ENCODE assay signal across 1 cellular context in the genomic region with DNA sequence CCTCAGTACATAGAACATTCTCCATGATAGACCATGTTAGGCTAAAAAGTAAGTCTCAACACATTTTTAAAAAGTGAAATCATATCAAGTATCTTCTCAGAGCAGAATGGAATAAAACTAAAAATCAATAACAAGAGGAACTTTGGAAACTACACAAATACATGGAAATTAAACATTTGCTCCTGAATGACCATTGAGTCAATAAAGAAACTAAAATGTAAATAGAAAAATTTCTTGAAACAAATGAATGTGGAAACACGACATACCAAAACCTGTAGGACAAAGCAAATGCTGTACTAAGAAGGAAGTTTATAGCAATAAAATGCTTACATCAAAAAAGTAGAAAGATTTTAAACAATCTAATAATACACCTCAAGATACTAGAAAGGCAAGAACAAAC.
TF ChIP-seq lines count a peak whose summit lies in the region.

No MANE protein-coding gene starts in this region.

TF ChIP-seq in HepG2, 621 proteins besides CTCF, POLR2A, EP300 and RAD21 (continued from another document and continues in another):
- TF ChIP-seq, protein P1, sequence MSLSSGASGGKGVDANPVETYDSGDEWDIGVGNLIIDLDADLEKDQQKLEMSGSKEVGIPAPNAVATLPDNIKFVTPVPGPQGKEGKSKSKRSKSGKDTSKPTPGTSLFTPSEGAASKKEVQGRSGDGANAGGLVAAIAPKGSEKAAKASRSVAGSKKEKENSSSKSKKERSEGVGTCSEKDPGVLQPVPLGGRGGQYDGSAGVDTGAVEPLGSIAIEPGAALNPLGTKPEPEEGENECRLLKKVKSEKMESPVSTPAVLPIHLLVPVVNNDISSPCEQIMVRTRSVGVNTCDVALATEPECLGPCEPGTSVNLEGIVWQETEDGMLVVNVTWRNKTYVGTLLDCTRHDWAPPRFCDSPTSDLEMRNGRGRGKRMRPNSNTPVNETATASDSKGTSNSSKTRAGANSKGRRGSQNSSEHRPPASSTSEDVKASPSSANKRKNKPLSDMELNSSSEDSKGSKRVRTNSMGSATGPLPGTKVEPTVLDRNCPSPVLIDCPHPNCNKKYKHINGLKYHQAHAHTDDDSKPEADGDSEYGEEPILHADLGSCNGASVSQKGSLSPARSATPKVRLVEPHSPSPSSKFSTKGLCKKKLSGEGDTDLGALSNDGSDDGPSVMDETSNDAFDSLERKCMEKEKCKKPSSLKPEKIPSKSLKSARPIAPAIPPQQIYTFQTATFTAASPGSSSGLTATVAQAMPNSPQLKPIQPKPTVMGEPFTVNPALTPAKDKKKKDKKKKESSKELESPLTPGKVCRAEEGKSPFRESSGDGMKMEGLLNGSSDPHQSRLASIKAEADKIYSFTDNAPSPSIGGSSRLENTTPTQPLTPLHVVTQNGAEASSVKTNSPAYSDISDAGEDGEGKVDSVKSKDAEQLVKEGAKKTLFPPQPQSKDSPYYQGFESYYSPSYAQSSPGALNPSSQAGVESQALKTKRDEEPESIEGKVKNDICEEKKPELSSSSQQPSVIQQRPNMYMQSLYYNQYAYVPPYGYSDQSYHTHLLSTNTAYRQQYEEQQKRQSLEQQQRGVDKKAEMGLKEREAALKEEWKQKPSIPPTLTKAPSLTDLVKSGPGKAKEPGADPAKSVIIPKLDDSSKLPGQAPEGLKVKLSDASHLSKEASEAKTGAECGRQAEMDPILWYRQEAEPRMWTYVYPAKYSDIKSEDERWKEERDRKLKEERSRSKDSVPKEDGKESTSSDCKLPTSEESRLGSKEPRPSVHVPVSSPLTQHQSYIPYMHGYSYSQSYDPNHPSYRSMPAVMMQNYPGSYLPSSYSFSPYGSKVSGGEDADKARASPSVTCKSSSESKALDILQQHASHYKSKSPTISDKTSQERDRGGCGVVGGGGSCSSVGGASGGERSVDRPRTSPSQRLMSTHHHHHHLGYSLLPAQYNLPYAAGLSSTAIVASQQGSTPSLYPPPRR (CRISPR knock-in tag; IDR thresholded peaks at IDR 0.05; ENCODE audit: borderline replicate concordance), result 0 out of 2 replicates have a peak, but pooled peaks have one; percentile 21
- no peak for TF ChIP-seq KLF6 (CRISPR knock-in tag; IDR thresholded peaks at IDR 0.05)
- no peak for TF ChIP-seq KLF12 (CRISPR knock-in tag; IDR thresholded peaks at IDR 0.05; ENCODE audit: borderline replicate concordance)
- no peak for TF ChIP-seq HNF1B (CRISPR knock-in tag; IDR thresholded peaks at IDR 0.05)
- TF ChIP-seq HNRNPK (IDR thresholded peaks at IDR 0.05; ENCODE audit: low read depth, low read length, poor library complexity, severe bottlenecking), result no peak
- TF ChIP-seq TSC22D2 (CRISPR knock-in tag; IDR thresholded peaks at IDR 0.05; ENCODE audit: borderline replicate concordance), result no peak
- TF ChIP-seq ZNF337 (CRISPR knock-in tag; IDR thresholded peaks at IDR 0.05; ENCODE audit: borderline replicate concordance, low read depth), result no peak
- no peak for TF ChIP-seq ELF4 (CRISPR knock-in tag; IDR thresholded peaks at IDR 0.05; ENCODE audit: borderline replicate concordance)
- no peak for TF ChIP-seq ZNF512B (CRISPR knock-in tag; IDR thresholded peaks at IDR 0.05; ENCODE audit: borderline replicate concordance)
- TF ChIP-seq MYPOP (CRISPR knock-in tag; IDR thresholded peaks at IDR 0.05), result no peak
- no peak for TF ChIP-seq CENPT (CRISPR knock-in tag; IDR thresholded peaks at IDR 0.05; ENCODE audit: low read depth)
- no peak for TF ChIP-seq ZNF12 (CRISPR knock-in tag; IDR thresholded peaks at IDR 0.05)
- TF ChIP-seq ATM (IDR thresholded peaks at IDR 0.05; ENCODE audit: borderline replicate concordance), result no peak
- TF ChIP-seq ZNF792 (CRISPR knock-in tag; IDR thresholded peaks at IDR 0.05), result no peak
- TF ChIP-seq HNRNPUL1 (IDR thresholded peaks at IDR 0.05; ENCODE audit: low read depth, low read length), result no peak
- no peak for TF ChIP-seq MED8 (CRISPR knock-in tag; IDR thresholded peaks at IDR 0.05; ENCODE audit: insufficient replicate concordance)
- TF ChIP-seq, protein P2, sequence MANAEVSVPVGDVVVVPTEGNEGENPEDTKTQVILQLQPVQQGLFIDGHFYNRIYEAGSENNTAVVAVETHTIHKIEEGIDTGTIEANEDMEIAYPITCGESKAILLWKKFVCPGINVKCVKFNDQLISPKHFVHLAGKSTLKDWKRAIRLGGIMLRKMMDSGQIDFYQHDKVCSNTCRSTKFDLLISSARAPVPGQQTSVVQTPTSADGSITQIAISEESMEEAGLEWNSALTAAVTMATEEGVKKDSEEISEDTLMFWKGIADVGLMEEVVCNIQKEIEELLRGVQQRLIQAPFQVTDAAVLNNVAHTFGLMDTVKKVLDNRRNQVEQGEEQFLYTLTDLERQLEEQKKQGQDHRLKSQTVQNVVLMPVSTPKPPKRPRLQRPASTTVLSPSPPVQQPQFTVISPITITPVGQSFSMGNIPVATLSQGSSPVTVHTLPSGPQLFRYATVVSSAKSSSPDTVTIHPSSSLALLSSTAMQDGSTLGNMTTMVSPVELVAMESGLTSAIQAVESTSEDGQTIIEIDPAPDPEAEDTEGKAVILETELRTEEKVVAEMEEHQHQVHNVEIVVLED (CRISPR knock-in tag; IDR thresholded peaks at IDR 0.05; ENCODE audit: borderline replicate concordance), result no peak
- TF ChIP-seq, protein P3, sequence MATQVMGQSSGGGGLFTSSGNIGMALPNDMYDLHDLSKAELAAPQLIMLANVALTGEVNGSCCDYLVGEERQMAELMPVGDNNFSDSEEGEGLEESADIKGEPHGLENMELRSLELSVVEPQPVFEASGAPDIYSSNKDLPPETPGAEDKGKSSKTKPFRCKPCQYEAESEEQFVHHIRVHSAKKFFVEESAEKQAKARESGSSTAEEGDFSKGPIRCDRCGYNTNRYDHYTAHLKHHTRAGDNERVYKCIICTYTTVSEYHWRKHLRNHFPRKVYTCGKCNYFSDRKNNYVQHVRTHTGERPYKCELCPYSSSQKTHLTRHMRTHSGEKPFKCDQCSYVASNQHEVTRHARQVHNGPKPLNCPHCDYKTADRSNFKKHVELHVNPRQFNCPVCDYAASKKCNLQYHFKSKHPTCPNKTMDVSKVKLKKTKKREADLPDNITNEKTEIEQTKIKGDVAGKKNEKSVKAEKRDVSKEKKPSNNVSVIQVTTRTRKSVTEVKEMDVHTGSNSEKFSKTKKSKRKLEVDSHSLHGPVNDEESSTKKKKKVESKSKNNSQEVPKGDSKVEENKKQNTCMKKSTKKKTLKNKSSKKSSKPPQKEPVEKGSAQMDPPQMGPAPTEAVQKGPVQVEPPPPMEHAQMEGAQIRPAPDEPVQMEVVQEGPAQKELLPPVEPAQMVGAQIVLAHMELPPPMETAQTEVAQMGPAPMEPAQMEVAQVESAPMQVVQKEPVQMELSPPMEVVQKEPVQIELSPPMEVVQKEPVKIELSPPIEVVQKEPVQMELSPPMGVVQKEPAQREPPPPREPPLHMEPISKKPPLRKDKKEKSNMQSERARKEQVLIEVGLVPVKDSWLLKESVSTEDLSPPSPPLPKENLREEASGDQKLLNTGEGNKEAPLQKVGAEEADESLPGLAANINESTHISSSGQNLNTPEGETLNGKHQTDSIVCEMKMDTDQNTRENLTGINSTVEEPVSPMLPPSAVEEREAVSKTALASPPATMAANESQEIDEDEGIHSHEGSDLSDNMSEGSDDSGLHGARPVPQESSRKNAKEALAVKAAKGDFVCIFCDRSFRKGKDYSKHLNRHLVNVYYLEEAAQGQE (IDR thresholded peaks at IDR 0.05; ENCODE audit: borderline replicate concordance in 1 of 2, low read depth in 1 of 2, low read length in 2 of 2), result no peak
- TF ChIP-seq, protein P4, sequence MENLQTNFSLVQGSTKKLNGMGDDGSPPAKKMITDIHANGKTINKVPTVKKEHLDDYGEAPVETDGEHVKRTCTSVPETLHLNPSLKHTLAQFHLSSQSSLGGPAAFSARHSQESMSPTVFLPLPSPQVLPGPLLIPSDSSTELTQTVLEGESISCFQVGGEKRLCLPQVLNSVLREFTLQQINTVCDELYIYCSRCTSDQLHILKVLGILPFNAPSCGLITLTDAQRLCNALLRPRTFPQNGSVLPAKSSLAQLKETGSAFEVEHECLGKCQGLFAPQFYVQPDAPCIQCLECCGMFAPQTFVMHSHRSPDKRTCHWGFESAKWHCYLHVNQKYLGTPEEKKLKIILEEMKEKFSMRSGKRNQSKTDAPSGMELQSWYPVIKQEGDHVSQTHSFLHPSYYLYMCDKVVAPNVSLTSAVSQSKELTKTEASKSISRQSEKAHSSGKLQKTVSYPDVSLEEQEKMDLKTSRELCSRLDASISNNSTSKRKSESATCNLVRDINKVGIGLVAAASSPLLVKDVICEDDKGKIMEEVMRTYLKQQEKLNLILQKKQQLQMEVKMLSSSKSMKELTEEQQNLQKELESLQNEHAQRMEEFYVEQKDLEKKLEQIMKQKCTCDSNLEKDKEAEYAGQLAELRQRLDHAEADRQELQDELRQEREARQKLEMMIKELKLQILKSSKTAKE (CRISPR knock-in tag; IDR thresholded peaks at IDR 0.05; ENCODE audit: borderline replicate concordance), result no peak
- TF ChIP-seq NR1H2 (CRISPR knock-in tag; IDR thresholded peaks at IDR 0.05; ENCODE audit: borderline replicate concordance, low read depth), result no peak
- TF ChIP-seq ZNF556 (CRISPR knock-in tag; IDR thresholded peaks at IDR 0.05; ENCODE audit: borderline replicate concordance), result no peak
- no peak for TF ChIP-seq ZNF766 (CRISPR knock-in tag; IDR thresholded peaks at IDR 0.05; ENCODE audit: borderline replicate concordance)
- TF ChIP-seq, protein P5, sequence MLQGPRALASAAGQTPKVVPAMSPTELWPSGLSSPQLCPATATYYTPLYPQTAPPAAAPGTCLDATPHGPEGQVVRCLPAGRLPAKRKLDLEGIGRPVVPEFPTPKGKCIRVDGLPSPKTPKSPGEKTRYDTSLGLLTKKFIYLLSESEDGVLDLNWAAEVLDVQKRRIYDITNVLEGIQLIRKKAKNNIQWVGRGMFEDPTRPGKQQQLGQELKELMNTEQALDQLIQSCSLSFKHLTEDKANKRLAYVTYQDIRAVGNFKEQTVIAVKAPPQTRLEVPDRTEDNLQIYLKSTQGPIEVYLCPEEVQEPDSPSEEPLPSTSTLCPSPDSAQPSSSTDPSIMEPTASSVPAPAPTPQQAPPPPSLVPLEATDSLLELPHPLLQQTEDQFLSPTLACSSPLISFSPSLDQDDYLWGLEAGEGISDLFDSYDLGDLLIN (CRISPR knock-in tag; IDR thresholded peaks at IDR 0.05; ENCODE audit: borderline replicate concordance), result no peak
- peak; percentile 19 for TF ChIP-seq ASH2L (IDR thresholded peaks at IDR 0.05; ENCODE audit: insufficient read length, low read depth, low read length)
- 0 out of 2 replicates have a peak, but pooled peaks have one; percentile 15 for TF ChIP-seq RARA (CRISPR knock-in tag; IDR thresholded peaks at IDR 0.05)
- TF ChIP-seq PATZ1 (CRISPR knock-in tag; IDR thresholded peaks at IDR 0.05), result no peak
- no peak for TF ChIP-seq ZFYVE20 (CRISPR knock-in tag; IDR thresholded peaks at IDR 0.05; ENCODE audit: borderline replicate concordance, low read depth)
- TF ChIP-seq ETV5 (CRISPR knock-in tag; IDR thresholded peaks at IDR 0.05; ENCODE audit: borderline replicate concordance), result no peak
- no peak for TF ChIP-seq FOXK1 (CRISPR knock-in tag; IDR thresholded peaks at IDR 0.05; ENCODE audit: borderline replicate concordance, low read depth)
- no peak for TF ChIP-seq RNF2 (conservative IDR thresholded peaks at IDR 0.05; ENCODE audit: low read depth)
